11 cellular contexts compared by ENCODE assay signal in genomic region chr12:53211476-53212381, GRCh38. TPM values are rescaled to one million over a fixed set of nuclear protein-coding genes. Genes with fewer than 3 reads are reported as not detected.
DNase-seq lines count a peak whose midpoint lies in the region; ATAC-seq and TF ChIP-seq lines count a peak whose summit lies in the region.
"Had no signal": no experiment of that assay in that cellular context is flagged by ENCODE, and none has a peak within 500 bp of the region (broad histone marks: within the 10 kb centered on the region; RNA-seq: fewer than 3 reads in every experiment).

No MANE protein-coding gene starts in this region.

- no peaks in the 10 kb centered on the region for H3K9me3 ChIP-seq in BLaER1 treated with 17β-estradiol and CSF1 and Interleukin-3, amounts not matched to agents 10 nM and 100 nM (replicated peaks in 1 of 11)
- H3K9me3 ChIP-seq in tibial nerve, result no peaks in the 10 kb centered on the region
- H3K9me3 ChIP-seq in upper lobe of right lung, result no peaks in the 10 kb centered on the region

- peak in 1 of 34 experiments; percentile 37 for DNase-seq in T-cell
- DNase-seq in iPS-NIHi11 (ENCODE audit: low spot score), result peak; percentile 68
- no peak for DNase-seq in tibial nerve (ENCODE audit: low spot score in 2 of 2)
- no peak for DNase-seq in upper lobe of right lung
- DNase-seq in NCI-H1105 (lab: John Stamatoyannopoulos, UW), result no peak
- DNase-seq: activated gamma-delta T cell, NCI-H446 treated with DMSO at 0.1 percent for 48 hours had no signal

- peak overlapping the region; percentile 8 to 99 (median 96); a peak in 18 of 22 replicates for H3K4me2 ChIP-seq in BLaER1 treated with 17β-estradiol and CSF1 and Interleukin-3, amounts not matched to agents 10 nM and 100 nM

- peak overlapping the region in 8 of 11 experiments; percentile 6 to 97 (median 90); a peak in 12 of 22 replicates for H3K27ac ChIP-seq in BLaER1 treated with 17β-estradiol and CSF1 and Interleukin-3, amounts not matched to agents 10 nM and 100 nM
- H3K27ac ChIP-seq in tibial nerve (no peak overlapping the region), upper lobe of right lung (no peak overlapping the region)
- H3K27ac ChIP-seq: parathyroid adenoma had no signal

- peak overlapping the region; percentile 69 to 76 for H3K27ac Mint-ChIP-seq in T-cell

- H3K4me1 ChIP-seq in BLaER1 treated with 17β-estradiol and CSF1 and Interleukin-3, amounts not matched to agents 10 nM and 100 nM, result peaks cover 88 to 100% (median 95%) of the 10 kb centered on the region in 10 experiments
- H3K4me1 ChIP-seq in tibial nerve (peaks cover 0 to 60% (median 24%) of the 10 kb centered on the region in 4 donors), upper lobe of right lung (peaks cover 56% of the 10 kb centered on the region)
- H3K4me1 ChIP-seq: parathyroid adenoma had no signal

- H3K4me3 Mint-ChIP-seq in T-cell, result no peak overlapping the region

- peaks cover 77 to 79% (median 77%) of the 10 kb centered on the region in 3 donors for H3K4me1 Mint-ChIP-seq in T-cell

- TF ChIP-seq CTCF in GM12874 (IDR thresholded peaks at IDR 0.05; ENCODE audit: insufficient read depth, low read depth, low read length), result peak; percentile 61
- TF ChIP-seq CTCF in tibial nerve (IDR thresholded peaks at IDR 0.05), result peak in 1 of 5 experiments; percentile 14
- TF ChIP-seq CTCF in upper lobe of right lung (IDR thresholded peaks at IDR 0.05), result no peak

- CTCF ChIA-PET in T-cell (lab: Charles Lee), result interaction anchor here (0.8 to 5.0 kb wide), 10 partner anchors 8 to 113 kb away, joined by 3 to 23 read pairs (median 5); partner anchors contain the start of genes ESPL1 (in 2 of the 2) and AAAS (in 1 of the 2)

- WGBS in tibial nerve, 2 donors, result 79 to 84% methylated on average over 12 of the region's 13 CpGs

- intact Hi-C loops in upper lobe of right lung (cut with DNase I), result loop anchor here (10.0 kb wide), 1 partner anchor 73 kb away; no protein-coding TSS in a partner anchor

- peaks cover 28% of the 10 kb centered on the region for H3K36me3 Mint-ChIP-seq in T-cell

- H3K9me3 Mint-ChIP-seq in T-cell, result no peaks in the 10 kb centered on the region

- no peaks in the 10 kb centered on the region for H3K27me3 ChIP-seq in BLaER1 treated with 17β-estradiol and CSF1 and Interleukin-3, amounts not matched to agents 10 nM and 100 nM
- H3K27me3 ChIP-seq in tibial nerve, result no peaks in the 10 kb centered on the region
- no peaks in the 10 kb centered on the region for H3K27me3 ChIP-seq in upper lobe of right lung

- peaks cover 20 to 59% (median 48%) of the 10 kb centered on the region in 11 experiments for H3K36me3 ChIP-seq in BLaER1 treated with 17β-estradiol and CSF1 and Interleukin-3, amounts not matched to agents 10 nM and 100 nM
- H3K36me3 ChIP-seq in tibial nerve (peaks cover 0 to 67% (median 4%) of the 10 kb centered on the region in 3 donors), upper lobe of right lung (peaks cover 51% of the 10 kb centered on the region)

- TF ChIP-seq EP300 in tibial nerve (IDR thresholded peaks at IDR 0.05), result no peak

- H3K4me3 ChIP-seq in BLaER1 treated with 17β-estradiol and CSF1 and Interleukin-3, amounts not matched to agents 10 nM and 100 nM, result peak overlapping the region in 1 of 10 experiments; percentile 21; a peak in 1 of 20 replicates
- no peak overlapping the region for H3K4me3 ChIP-seq in tibial nerve
- no peak overlapping the region for H3K4me3 ChIP-seq in upper lobe of right lung

- ATAC-seq in T-cell (replicated peaks in 1 of 4), result no peak
- no peak for ATAC-seq in HG03457 (IDR thresholded peaks at IDR 0.05; ENCODE audit: unreplicated experiment)
- no peak for ATAC-seq in upper lobe of right lung

- H4K20me1 ChIP-seq in BLaER1 treated with 17β-estradiol and CSF1 and Interleukin-3, amounts not matched to agents 10 nM and 100 nM, result peaks cover 0 to 6% (median 0%) of the 10 kb centered on the region in 11 experiments; a peak in 3 of 22 replicates

- no peaks in the 10 kb centered on the region for H3K27me3 Mint-ChIP-seq in T-cell

- POLR2A ChIA-PET in T-cell (lab: Charles Lee), result interaction anchor here in 1 of 2 donors (0.7 kb wide), 1 partner anchor 36 kb away, joined by 3 read pairs; no protein-coding TSS in a partner anchor

- peak overlapping the region in 8 of 11 experiments; percentile 3 to 80 (median 28); a peak in 7 of 22 replicates for H3K9ac ChIP-seq in BLaER1 treated with 17β-estradiol and CSF1 and Interleukin-3, amounts not matched to agents 10 nM and 100 nM
- H3K9ac ChIP-seq: parathyroid adenoma had no signal

- no peak for TF ChIP-seq POLR2A in tibial nerve (IDR thresholded peaks at IDR 0.05)

RNA-seq across cellular contexts. Expression of gene ITGB7, which starts 4.7 kb away (rescaled TPM):
- 100 to 1,000 TPM; 247 to 590 (median 469) TPM for total RNA-seq in T-cell
- 10 to 100 TPM in 2 of 4 donors, 1 to 10 TPM in 2; 3.6 to 15.1 (median 8.9) TPM for total RNA-seq in tibial nerve
- total RNA-seq in upper lobe of right lung, result 7.7 TPM

RNA-seq across cellular contexts. Expression of gene RARG, which starts 20.3 kb away (rescaled TPM):
- 10 to 100 TPM; 20.3 to 91.3 (median 74.2) TPM for total RNA-seq in T-cell
- total RNA-seq in tibial nerve, result 10 to 100 TPM; 28.0 to 32.3 (median 31.4) TPM
- 23.8 TPM for total RNA-seq in upper lobe of right lung

RNA-seq across cellular contexts. Expression of gene CSAD, which starts 31.0 kb away (rescaled TPM):
- total RNA-seq in T-cell (10 to 100 TPM; 48.6 to 69.6 (median 62.3) TPM), tibial nerve (10 to 100 TPM; 52.4 to 90.6 (median 78.7) TPM), upper lobe of right lung (41.7 TPM)

RNA-seq across cellular contexts. Expression of gene ZNF740, which starts 31.2 kb away (rescaled TPM):
- total RNA-seq in T-cell, result 10 to 100 TPM; 36.4 to 94.2 (median 83.9) TPM
- total RNA-seq in tibial nerve, result 10 to 100 TPM; 10.2 to 67.7 (median 22.7) TPM
- 46.8 TPM for total RNA-seq in upper lobe of right lung

RNA-seq across cellular contexts. Expression of gene ESPL1, which starts 56.4 kb away (rescaled TPM):
- total RNA-seq in T-cell (1 to 10 TPM; 1.2 to 2.5 (median 1.6) TPM), tibial nerve (1 to 10 TPM in 3 of 4 donors, not detected in 1; 2.2 to 8.7 (median 2.5) TPM), upper lobe of right lung (0.35 TPM)

Comparison
In these comparisons a context has a peak if more than half of its experiments do, and no peak if none do; other contexts are left out.
1. H3K27ac ChIP-seq: peak in BLaER1 treated with 17β-estradiol and CSF1 and Interleukin-3, amounts not matched to agents 10 nM and 100 nM (8 of 11); none in tibial nerve (0 of 4) and upper lobe of right lung (single experiment).
2. RNA of gene ITGB7, which starts 4.7 kb away (total RNA-seq): 247 to 590 TPM in T-cell; 3.6 to 15.1 TPM in tibial nerve and 7.7 TPM in upper lobe of right lung (single experiment); every median in the first group is over 10 times any median in the second.